In genomic region chr11:127993788-127994187, GRCh38 we compare ENCODE assay signal across 18 cellular contexts.
DNase-seq lines count a peak whose midpoint lies in the region; ATAC-seq and TF ChIP-seq lines count a peak whose summit lies in the region.
"Had no signal": no experiment of that assay in that cellular context is flagged by ENCODE, and none has a peak within 500 bp of the region (broad histone marks: within the 10 kb centered on the region; RNA-seq: fewer than 3 reads in every experiment).

No MANE protein-coding gene starts in this region.

- intact Hi-C loops in activated T-helper 2 cell treated with anti-CD3 and anti-CD28 coated beads, Interferon-gamma antibody, Interleukin-2, Interleukin-4, amounts not matched to agents 10 μg/mL and 5 μg/mL and 100 μg/mL, durations not matched to agents 14 hours and 24 hours and 36 hours (cut with micrococcal nuclease), result no loop called here

- CTCF ChIA-PET in RWPE1 (lab: Yijun Ruan, JAX), result interaction anchor here (0.5 kb wide), 1 partner anchor 171 kb away, joined by 3 read pairs; no protein-coding TSS in a partner anchor

- H3K36me3 ChIP-seq in SJSA1, result no peaks in the 10 kb centered on the region

- H3K4me3 Mint-ChIP-seq in activated T-helper 2 cell treated with anti-CD3 and anti-CD28 coated beads, Interferon-gamma antibody, Interleukin-2, Interleukin-4, amounts not matched to agents 10 μg/mL and 5 μg/mL and 100 μg/mL, durations not matched to agents 14 hours and 24 hours and 36 hours (ENCODE audit: low read depth), result no peak overlapping the region
- H3K4me3 Mint-ChIP-seq: activated naive CD4-positive, alpha-beta T cell treated with anti-CD3 and anti-CD28 coated beads for 36 hours had no signal

- H3K27ac Mint-ChIP-seq in activated T-helper 2 cell treated with anti-CD3 and anti-CD28 coated beads, Interferon-gamma antibody, Interleukin-2, Interleukin-4, amounts not matched to agents 10 μg/mL and 5 μg/mL and 100 μg/mL, durations not matched to agents 14 hours and 24 hours and 36 hours, result no peak overlapping the region
- H3K27ac Mint-ChIP-seq: activated naive CD4-positive, alpha-beta T cell treated with anti-CD3 and anti-CD28 coated beads for 36 hours had no signal

- H3K9me3 Mint-ChIP-seq in activated T-helper 2 cell treated with anti-CD3 and anti-CD28 coated beads, Interferon-gamma antibody, Interleukin-2, Interleukin-4, amounts not matched to agents 10 μg/mL and 5 μg/mL and 100 μg/mL, durations not matched to agents 14 hours and 24 hours and 36 hours, result no peaks in the 10 kb centered on the region
- H3K9me3 Mint-ChIP-seq: activated naive CD4-positive, alpha-beta T cell treated with anti-CD3 and anti-CD28 coated beads for 36 hours had no signal

- H3K36me3 Mint-ChIP-seq in activated T-helper 2 cell treated with anti-CD3 and anti-CD28 coated beads, Interferon-gamma antibody, Interleukin-2, Interleukin-4, amounts not matched to agents 10 μg/mL and 5 μg/mL and 100 μg/mL, durations not matched to agents 14 hours and 24 hours and 36 hours (ENCODE audit: low read depth), result no peaks in the 10 kb centered on the region

- H3K27ac ChIP-seq in 22Rv1, result no peak overlapping the region
- H3K27ac ChIP-seq in SJSA1, result peak overlapping the region; percentile 46; the same call in 1 of the 2 replicates
- no peak overlapping the region for H3K27ac ChIP-seq in RWPE1
- H3K27ac ChIP-seq: SK-N-MC had no signal

- H3K9me3 ChIP-seq in SJSA1 (replicated peaks), result no peaks in the 10 kb centered on the region

- no peak for DNase-seq in GM12864 (ENCODE audit: low read depth)
- no peak for DNase-seq in SJSA1 (ENCODE audit: low read depth in 1 of 2, low spot score in 2 of 2)
- peak; percentile 14 for DNase-seq in iPS DF 4.7 (ENCODE audit: extremely low read depth, low spot score)
- no peak for DNase-seq in activated T-helper 2 cell treated with anti-CD3 and anti-CD28 coated beads, Interferon-gamma antibody, Interleukin-2, Interleukin-4, amounts not matched to agents 10 μg/mL and 5 μg/mL and 100 μg/mL, durations not matched to agents 14 hours and 24 hours and 36 hours (ENCODE audit: low spot score)
- DNase-seq in activated gamma-delta T cell treated with Interleukin-2 at 50 U/mL for 16 hours, result no peak
- DNase-seq in RWPE1 (ENCODE audit: low spot score), result no peak
- DNase-seq: activated naive CD4-positive, alpha-beta T cell treated with anti-CD3 and anti-CD28 coated beads for 36 hours; effector memory CD4-positive, alpha-beta T cell; foreskin fibroblast; NCI-H1105; NCI-H226; stimulated activated CD4-positive, alpha-beta T cell treated with anti-CD3 and anti-CD28 coated beads, Interleukin-4, amount 100 ng/mL, for 4 hours; trophoblast cell had no signal

- no peaks in the 10 kb centered on the region for H3K27me3 ChIP-seq in SJSA1 (replicated peaks)

- H3K4me1 Mint-ChIP-seq in activated T-helper 2 cell treated with anti-CD3 and anti-CD28 coated beads, Interferon-gamma antibody, Interleukin-2, Interleukin-4, amounts not matched to agents 10 μg/mL and 5 μg/mL and 100 μg/mL, durations not matched to agents 14 hours and 24 hours and 36 hours (ENCODE audit: low read depth), result no peaks in the 10 kb centered on the region

- POLR2A ChIA-PET in RWPE1 (lab: Yijun Ruan, JAX; ENCODE audit: low non-redundant PET), result no interaction called here

- H3K4me3 ChIP-seq in GM12864 (ENCODE audit: low read depth, low read length) (no peak overlapping the region), SJSA1 (no peak overlapping the region)
- H3K4me3 ChIP-seq: SK-N-MC had no signal

- ATAC-seq in HG02623 (IDR thresholded peaks at IDR 0.05; ENCODE audit: unreplicated experiment), result no peak
- ATAC-seq: HepG2, sciatic nerve had no signal

- H3K4me1 ChIP-seq in SJSA1 (replicated peaks), result peaks cover 10% of the 10 kb centered on the region

- TF ChIP-seq CTCF in 22Rv1 (IDR thresholded peaks at IDR 0.05) (peak; percentile 13; the same call in 1 of the 2 replicates), GM12864 (IDR thresholded peaks at IDR 0.05; ENCODE audit: low read depth, low read length, missing control alignments) (peak; percentile 25), RWPE1 (conservative IDR thresholded peaks at IDR 0.05; ENCODE audit: low read depth) (no peak)

- peaks cover 9% of the 10 kb centered on the region for H3K27me3 Mint-ChIP-seq in activated T-helper 2 cell treated with anti-CD3 and anti-CD28 coated beads, Interferon-gamma antibody, Interleukin-2, Interleukin-4, amounts not matched to agents 10 μg/mL and 5 μg/mL and 100 μg/mL, durations not matched to agents 14 hours and 24 hours and 36 hours (ENCODE audit: low read depth)
